ENCODE assay signal across 13 cellular contexts in the genomic region with DNA sequence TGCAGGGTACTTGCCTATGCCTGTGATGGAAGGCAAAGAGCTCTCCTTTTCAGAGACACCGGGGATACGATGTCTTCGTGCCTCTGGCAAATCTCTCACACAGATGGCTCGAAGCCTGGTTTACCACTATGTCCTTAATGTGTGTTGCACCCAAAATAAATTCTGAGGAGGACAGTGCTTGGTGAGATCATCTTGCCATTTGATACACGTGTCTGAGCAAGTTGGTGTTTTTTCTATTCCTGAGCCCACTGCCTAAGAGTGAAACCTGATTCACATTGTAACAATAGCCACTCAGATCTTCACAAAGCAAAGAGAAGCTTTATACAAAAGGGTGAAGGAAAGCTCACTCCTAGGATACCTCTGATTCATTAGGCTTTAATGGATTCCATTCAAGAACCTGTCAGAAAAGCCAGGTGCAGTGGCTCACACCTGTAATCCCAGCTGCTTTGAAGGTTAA. TPM values are rescaled to one million over a fixed set of nuclear protein-coding genes. Genes with fewer than 3 reads are reported as not detected.
DNase-seq lines count a peak whose midpoint lies in the region; TF ChIP-seq lines count a peak whose summit lies in the region.
"Had no signal": no experiment of that assay in that cellular context is flagged by ENCODE, and none has a peak within 500 bp of the region (broad histone marks: within the 10 kb centered on the region; RNA-seq: fewer than 3 reads in every experiment).

No MANE protein-coding gene starts in this region.

- no peaks in the 10 kb centered on the region for H3K27me3 ChIP-seq in right atrium auricular region

- no peaks in the 10 kb centered on the region for H3K36me3 ChIP-seq in right atrium auricular region

- peak overlapping the region; percentile 59 to 79 for H3K27ac ChIP-seq in right atrium auricular region
- H3K27ac ChIP-seq: KMS-11, SK-N-MC had no signal

- TF ChIP-seq CTCF in right atrium auricular region (IDR thresholded peaks at IDR 0.05) = no peak

- H3K4me3 ChIP-seq in right atrium auricular region = no peak overlapping the region
- H3K4me3 ChIP-seq: SK-N-MC had no signal

- no peaks in the 10 kb centered on the region for H3K9me3 ChIP-seq in right atrium auricular region

- DNase-seq in COLO668 (lab: John Stamatoyannopoulos, UW; ENCODE audit: unreplicated experiment) = peak; percentile 58
- DNase-seq in NCI-H146 (lab: John Stamatoyannopoulos, UW) = peak; percentile 96
- DNase-seq in RPMI8226 = peak; percentile 19
- DNase-seq in right atrium auricular region (ENCODE audit: low spot score) = no peak
- DNase-seq in foreskin melanocyte = no peak
- DNase-seq in NCI-H226 = no peak
- DNase-seq in stimulated activated CD4-positive, alpha-beta T cell treated with anti-CD3 and anti-CD28 coated beads, Interleukin-4, amount 100 ng/mL, for 1 hour = no peak
- DNase-seq in activated naive CD4-positive, alpha-beta T cell (lab: John Stamatoyannopoulos, UW) = no peak
- DNase-seq: activated CD4-positive, alpha-beta T cell treated with anti-CD3 and anti-CD28 coated beads for 1 hour; activated T-cell treated with anti-CD3 and anti-CD28 coated beads, Interleukin-2, amount 50 U/mL, for 24 hours; NCI-H82 had no signal

- peaks cover 0 to 23% of the 10 kb centered on the region in 2 donors for H3K4me1 ChIP-seq in right atrium auricular region

RNA-seq across cellular contexts. Expression of gene AKAP1, which starts 33.1 kb away (rescaled TPM):
- total RNA-seq in right atrium auricular region = 100 to 1,000 TPM in 1 of 2 donors, 10 to 100 TPM in 1; 90.4 to 139 TPM

Comparison
In these comparisons a context has a peak if more than half of its experiments do, and no peak if none do; other contexts are left out.
1. DNase-seq: peak in COLO668 (single experiment), NCI-H146 (single experiment) and RPMI8226 (single experiment); none in right atrium auricular region (single experiment), foreskin melanocyte (single experiment), NCI-H226 (single experiment), stimulated activated CD4-positive, alpha-beta T cell treated with anti-CD3 and anti-CD28 coated beads, Interleukin-4, amount 100 ng/mL, for 1 hour (single experiment) and activated naive CD4-positive, alpha-beta T cell (0 of 4).